1 cellular context compared by ENCODE assay signal in the genomic region with DNA sequence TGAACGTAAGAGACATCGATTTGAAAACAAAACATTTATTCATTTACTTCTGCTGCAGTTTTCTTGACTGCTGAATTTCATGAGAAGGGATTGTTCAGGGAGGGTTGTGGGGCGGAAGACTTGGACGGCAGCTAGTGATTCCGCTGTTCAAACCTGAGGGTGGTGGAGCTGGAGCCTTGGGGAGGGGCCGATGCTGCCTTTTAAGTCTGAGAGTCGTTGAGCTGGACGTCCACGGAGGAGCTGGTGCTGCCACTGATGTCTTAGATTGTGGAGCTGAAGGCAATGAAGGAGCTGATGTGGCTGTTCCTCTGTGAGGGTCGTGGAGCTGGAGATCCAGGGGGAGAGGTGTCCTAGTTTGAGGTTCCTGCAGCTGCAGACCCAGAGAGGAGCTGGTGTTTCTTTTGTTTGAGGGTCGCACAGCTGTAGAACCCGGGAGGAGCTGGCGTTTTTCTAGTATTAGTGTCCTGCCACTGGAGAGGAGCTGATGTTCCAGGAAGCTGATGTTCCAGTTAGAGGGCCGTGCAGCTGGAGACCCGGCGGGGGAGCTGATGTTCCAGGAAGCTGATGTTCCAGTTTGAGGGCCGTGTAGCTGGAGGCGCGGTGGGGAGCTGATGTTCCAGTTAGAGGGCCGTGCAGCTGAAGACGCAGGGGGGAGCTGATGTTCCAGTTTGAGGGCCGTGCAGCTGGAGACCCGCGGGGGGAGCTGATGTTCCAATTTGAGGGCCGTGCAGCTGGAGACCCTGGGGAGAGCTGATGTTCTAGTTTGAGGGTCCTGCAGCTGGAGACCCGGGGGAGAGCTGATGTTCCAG.
TF ChIP-seq lines count a peak whose summit lies in the region.

No MANE protein-coding gene starts in this region.

TF ChIP-seq in liver, 16 proteins besides CTCF, POLR2A, EP300 and RAD21 (continued from another document):
- TF ChIP-seq, protein P1, sequence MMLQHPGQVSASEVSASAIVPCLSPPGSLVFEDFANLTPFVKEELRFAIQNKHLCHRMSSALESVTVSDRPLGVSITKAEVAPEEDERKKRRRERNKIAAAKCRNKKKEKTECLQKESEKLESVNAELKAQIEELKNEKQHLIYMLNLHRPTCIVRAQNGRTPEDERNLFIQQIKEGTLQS (IDR thresholded peaks at IDR 0.05) = no peak
TF ChIP-seq in liver: peak in this region for 0.
